ENCODE assay signal across 3 cellular contexts in the genomic region with DNA sequence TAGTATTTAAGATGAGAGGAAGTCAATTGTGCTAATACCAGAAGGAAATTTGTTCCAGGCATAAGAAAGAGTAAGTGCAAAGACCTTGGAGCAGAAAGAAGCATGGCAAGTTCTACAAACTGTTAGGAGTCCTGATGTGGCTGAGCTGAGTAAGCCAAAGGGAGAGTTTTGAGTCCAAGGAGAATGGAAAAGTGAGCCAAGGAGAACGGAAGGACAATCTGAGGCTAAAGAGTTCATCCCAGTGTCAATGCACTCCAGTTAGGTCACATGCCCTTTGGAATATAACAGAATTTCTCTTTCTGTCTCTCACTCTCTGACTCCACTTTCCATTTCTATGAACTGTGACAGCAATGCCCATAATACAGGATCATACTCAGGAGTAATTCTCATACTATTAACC.
TF ChIP-seq lines count a peak whose summit lies in the region.

No MANE protein-coding gene starts in this region.

TF ChIP-seq in liver, 16 proteins besides CTCF, POLR2A, EP300 and RAD21:
- peak; percentile 31 to 46 for TF ChIP-seq RXRA (IDR thresholded peaks at IDR 0.05)
- no peak for TF ChIP-seq HNF4A (conservative IDR thresholded peaks at IDR 0.05)

TF ChIP-seq in HepG2, 621 proteins besides CTCF, POLR2A, EP300 and RAD21:
- no peak for TF ChIP-seq TEF (CRISPR knock-in tag; IDR thresholded peaks at IDR 0.05)
- TF ChIP-seq ZNF740 (CRISPR knock-in tag; IDR thresholded peaks at IDR 0.05): no peak
- no peak for TF ChIP-seq SAP130 (CRISPR knock-in tag; IDR thresholded peaks at IDR 0.05; ENCODE audit: low read depth)
- TF ChIP-seq SALL1 (CRISPR knock-in tag; IDR thresholded peaks at IDR 0.05): no peak
- TF ChIP-seq ZNF782 (CRISPR knock-in tag; IDR thresholded peaks at IDR 0.05; ENCODE audit: borderline replicate concordance): no peak
- no peak for TF ChIP-seq ZNF343 (CRISPR knock-in tag; IDR thresholded peaks at IDR 0.05)
- no peak for TF ChIP-seq ZNF609 (CRISPR knock-in tag; IDR thresholded peaks at IDR 0.05; ENCODE audit: borderline replicate concordance)
- TF ChIP-seq CENPX (CRISPR knock-in tag; IDR thresholded peaks at IDR 0.05): no peak

TF ChIP-seq in H1, 55 proteins besides CTCF, POLR2A, EP300 and RAD21:
- no peak for TF ChIP-seq YY1 (IDR thresholded peaks at IDR 0.05; ENCODE audit: low read depth, low read length)
- TF ChIP-seq, protein P1, sequence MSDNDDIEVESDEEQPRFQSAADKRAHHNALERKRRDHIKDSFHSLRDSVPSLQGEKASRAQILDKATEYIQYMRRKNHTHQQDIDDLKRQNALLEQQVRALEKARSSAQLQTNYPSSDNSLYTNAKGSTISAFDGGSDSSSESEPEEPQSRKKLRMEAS (IDR thresholded peaks at IDR 0.05): no peak
- no peak for TF ChIP-seq CBX5 (IDR thresholded peaks at IDR 0.05; ENCODE audit: low read depth, low read length)
- TF ChIP-seq BACH1 (IDR thresholded peaks at IDR 0.05; ENCODE audit: low read length): no peak
- no peak for TF ChIP-seq NANOG (IDR thresholded peaks at IDR 0.05; ENCODE audit: insufficient read depth, low read depth, low read length, poor library complexity, severe bottlenecking)
- TF ChIP-seq SP2 (IDR thresholded peaks at IDR 0.05; ENCODE audit: low read length): no peak
- no peak for TF ChIP-seq CBX8 (IDR thresholded peaks at IDR 0.05; ENCODE audit: borderline replicate concordance, low read depth, low read length)
- TF ChIP-seq SIRT6 (IDR thresholded peaks at IDR 0.05; ENCODE audit: low read length): no peak
- no peak for TF ChIP-seq RXRA (IDR thresholded peaks at IDR 0.05; ENCODE audit: insufficient read depth, low read depth, low read length)
- no peak for TF ChIP-seq CREB1 (IDR thresholded peaks at IDR 0.05)
- no peak for TF ChIP-seq HDAC6 (IDR thresholded peaks at IDR 0.05; ENCODE audit: low read depth, low read length)
- no peak for TF ChIP-seq POLR2AphosphoS5 (IDR thresholded peaks at IDR 0.05; ENCODE audit: low read depth, low read length)
- TF ChIP-seq SP4 (IDR thresholded peaks at IDR 0.05; ENCODE audit: low read length): no peak
- TF ChIP-seq SAP30 (IDR thresholded peaks at IDR 0.05; ENCODE audit: insufficient read depth, insufficient replicate concordance, low read length): no peak
- no peak for TF ChIP-seq CHD2 (IDR thresholded peaks at IDR 0.05; ENCODE audit: low read length)
TF ChIP-seq in H1: peak in this region for 0.
